16 cellular contexts compared by ENCODE assay signal in the genomic region with DNA sequence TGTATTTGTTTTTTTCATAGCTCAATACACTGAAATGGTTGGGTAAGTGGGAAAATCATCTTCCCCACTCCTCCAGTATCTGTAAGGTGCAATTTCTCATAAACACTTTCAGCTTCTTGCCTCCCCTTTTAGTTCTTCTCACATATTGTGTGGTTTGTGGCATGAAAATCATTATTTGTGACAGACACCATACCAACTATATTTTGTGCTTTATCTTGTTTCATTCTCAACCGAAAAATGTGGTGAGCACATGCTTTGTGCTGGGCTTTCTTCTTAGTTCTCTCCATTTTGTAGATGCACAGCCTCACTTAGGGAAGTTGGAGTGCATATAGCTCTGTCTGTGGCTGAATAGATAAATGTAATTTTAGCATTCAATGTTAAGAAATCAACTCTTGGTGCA. TPM values are rescaled to one million over a fixed set of nuclear protein-coding genes. Genes with fewer than 3 reads are reported as not detected.
A peak's percentile ranks its signal among the peaks of the same experiment; 100 is the strongest.
DNase-seq lines count a peak whose midpoint lies in the region; ATAC-seq and TF ChIP-seq lines count a peak whose summit lies in the region.
"Had no signal": no experiment of that assay in that cellular context is flagged by ENCODE, and none has a peak within 500 bp of the region (broad histone marks: within the 10 kb centered on the region; RNA-seq: fewer than 3 reads in every experiment).

No MANE protein-coding gene starts in this region.

- H3K9me3 ChIP-seq in psoas muscle: no peaks in the 10 kb centered on the region

- intact Hi-C loops in activated CD8-positive, alpha-beta T cell treated with anti-CD3 and anti-CD28 coated beads for 36 hours (cut with micrococcal nuclease): no loop called here
- intact Hi-C loops in psoas muscle (cut with DNase I): no loop called here

- H3K4me1 Mint-ChIP-seq in activated CD8-positive, alpha-beta T cell treated with anti-CD3 and anti-CD28 coated beads for 36 hours (ENCODE audit: low read depth): peaks cover 49% of the 10 kb centered on the region
- peaks cover 46% of the 10 kb centered on the region for H3K4me1 Mint-ChIP-seq in activated CD8-positive, alpha-beta T cell treated with anti-CD3 and anti-CD28 coated beads, Interleukin-2, amount 10 ng/mL, durations not matched to agents 7 days and 5 days (ENCODE audit: low read depth)
- H3K4me1 Mint-ChIP-seq in T-cell: peaks cover 40 to 46% (median 41%) of the 10 kb centered on the region in 3 donors
- peaks cover 28 to 37% of the 10 kb centered on the region in 2 donors for H3K4me1 Mint-ChIP-seq in effector memory CD8-positive, alpha-beta T cell (ENCODE audit: low read depth in 2 of 2)

- peaks cover 34% of the 10 kb centered on the region for H3K4me1 ChIP-seq in psoas muscle

- TF ChIP-seq CTCF in activated CD8-positive, alpha-beta T cell treated with anti-CD3 and anti-CD28 coated beads for 36 hours (IDR thresholded peaks at IDR 0.05): no peak
- no peak for TF ChIP-seq CTCF in psoas muscle (IDR thresholded peaks at IDR 0.05)

- ATAC-seq in activated CD8-positive, alpha-beta T cell treated with anti-CD3 and anti-CD28 coated beads for 36 hours: no peak
- no peak for ATAC-seq in activated CD8-positive, alpha-beta T cell treated with anti-CD3 and anti-CD28 coated beads, Interleukin-2, amount 10 ng/mL, durations not matched to agents 7 days and 5 days
- ATAC-seq in T-cell (replicated peaks in 1 of 4) (no peak), psoas muscle (no peak), HG03521 (IDR thresholded peaks at IDR 0.05; ENCODE audit: unreplicated experiment) (no peak)
- no peak for ATAC-seq in effector memory CD8-positive, alpha-beta T cell (replicated peaks)
- ATAC-seq: GM12878, HCT116 had no signal

- POLR2A ChIA-PET in activated CD8-positive, alpha-beta T cell treated with anti-CD3 and anti-CD28 coated beads for 36 hours (lab: Charles Lee): interaction anchor here (0.8 to 1.8 kb wide), 4 partner anchors 18 to 54 kb away, joined by 3 to 13 read pairs (median 6); no protein-coding TSS in a partner anchor
- POLR2A ChIA-PET in activated CD8-positive, alpha-beta T cell treated with anti-CD3 and anti-CD28 coated beads, Interleukin-2, amount 10 ng/mL, durations not matched to agents 7 days and 5 days (lab: Charles Lee): interaction anchor here (1.1 to 2.9 kb wide), 5 partner anchors 18 to 75 kb away, joined by 3 to 11 read pairs (median 6); partner anchors contain the start of gene ZNF131
- POLR2A ChIA-PET in T-cell (lab: Charles Lee): interaction anchor here in 1 of 2 donors (0.6 to 1.7 kb wide), 2 partner anchors 18 to 55 kb away, joined by 4 to 6 read pairs; no protein-coding TSS in a partner anchor

- no peaks in the 10 kb centered on the region for H3K9me3 Mint-ChIP-seq in activated CD8-positive, alpha-beta T cell treated with anti-CD3 and anti-CD28 coated beads for 36 hours
- no peaks in the 10 kb centered on the region for H3K9me3 Mint-ChIP-seq in activated CD8-positive, alpha-beta T cell treated with anti-CD3 and anti-CD28 coated beads, Interleukin-2, amount 10 ng/mL, durations not matched to agents 7 days and 5 days (ENCODE audit: insufficient read depth)
- H3K9me3 Mint-ChIP-seq in T-cell: peaks cover 0 to 5% (median 0%) of the 10 kb centered on the region in 3 donors
- no peaks in the 10 kb centered on the region for H3K9me3 Mint-ChIP-seq in effector memory CD8-positive, alpha-beta T cell

- H3K27me3 ChIP-seq in psoas muscle (ENCODE audit: insufficient read depth in 3 of 3, low read length in 2 of 3): no peaks in the 10 kb centered on the region

- H3K27ac Mint-ChIP-seq in activated CD8-positive, alpha-beta T cell treated with anti-CD3 and anti-CD28 coated beads for 36 hours: peak overlapping the region; percentile 47
- no peak overlapping the region for H3K27ac Mint-ChIP-seq in activated CD8-positive, alpha-beta T cell treated with anti-CD3 and anti-CD28 coated beads, Interleukin-2, amount 10 ng/mL, durations not matched to agents 7 days and 5 days
- peak overlapping the region; percentile 21 to 68 for H3K27ac Mint-ChIP-seq in T-cell
- peak overlapping the region; percentile 26 for H3K27ac Mint-ChIP-seq in effector memory CD8-positive, alpha-beta T cell

- CTCF ChIA-PET in activated CD8-positive, alpha-beta T cell treated with anti-CD3 and anti-CD28 coated beads for 36 hours (lab: Charles Lee): interaction anchor here (1.0 to 2.4 kb wide), 7 partner anchors 18 to 138 kb away, joined by 3 to 7 read pairs (median 4); no protein-coding TSS in a partner anchor
- CTCF ChIA-PET in activated CD8-positive, alpha-beta T cell treated with anti-CD3 and anti-CD28 coated beads, Interleukin-2, amount 10 ng/mL, durations not matched to agents 7 days and 5 days (lab: Charles Lee): interaction anchor here (1.0 to 1.9 kb wide), 5 partner anchors 18 to 97 kb away, joined by 3 to 10 read pairs (median 4); no protein-coding TSS in a partner anchor
- CTCF ChIA-PET in T-cell (lab: Charles Lee): interaction anchor here in 1 of 2 donors (0.6 to 0.9 kb wide), 3 partner anchors 19 to 138 kb away, joined by 3 to 5 read pairs (median 4); no protein-coding TSS in a partner anchor

- H3K4me3 Mint-ChIP-seq in activated CD8-positive, alpha-beta T cell treated with anti-CD3 and anti-CD28 coated beads for 36 hours: no peak overlapping the region
- H3K4me3 Mint-ChIP-seq in activated CD8-positive, alpha-beta T cell treated with anti-CD3 and anti-CD28 coated beads, Interleukin-2, amount 10 ng/mL, durations not matched to agents 7 days and 5 days: no peak overlapping the region
- H3K4me3 Mint-ChIP-seq in T-cell: no peak overlapping the region
- H3K4me3 Mint-ChIP-seq in effector memory CD8-positive, alpha-beta T cell: no peak overlapping the region

- no peaks in the 10 kb centered on the region for H3K36me3 ChIP-seq in psoas muscle (ENCODE audit: insufficient read depth in 1 of 2, low read depth in 1 of 2)

- peak overlapping the region; percentile 78 for H3K27ac ChIP-seq in psoas muscle
- H3K27ac ChIP-seq: PC-9 had no signal

- no peak for DNase-seq in activated CD8-positive, alpha-beta T cell treated with anti-CD3 and anti-CD28 coated beads for 36 hours
- no peak for DNase-seq in activated CD8-positive, alpha-beta T cell treated with anti-CD3 and anti-CD28 coated beads, Interleukin-2, amount 10 ng/mL, durations not matched to agents 7 days and 5 days
- DNase-seq in T-cell (no peak), psoas muscle (no peak), DMS79 treated with DMSO at 0.1 percent for 48 hours (lab: John Stamatoyannopoulos, UW) (no peak), AG08396 (ENCODE audit: low spot score) (no peak)
- DNase-seq in effector memory CD8-positive, alpha-beta T cell: no peak
- DNase-seq: C1 segment of cervical spinal cord, COR-L47, NCI-H1092 treated with DMSO at 0.1 percent for 48 hours, NCI-H187, NCI-H446, PC-9 had no signal

- 85 to 93% (median 88%) methylated on average over 1 of the region's 1 CpG for WGBS in psoas muscle, 3 donors

- no peaks in the 10 kb centered on the region for H3K27me3 Mint-ChIP-seq in activated CD8-positive, alpha-beta T cell treated with anti-CD3 and anti-CD28 coated beads for 36 hours
- H3K27me3 Mint-ChIP-seq in activated CD8-positive, alpha-beta T cell treated with anti-CD3 and anti-CD28 coated beads, Interleukin-2, amount 10 ng/mL, durations not matched to agents 7 days and 5 days (ENCODE audit: low read depth): no peaks in the 10 kb centered on the region
- no peaks in the 10 kb centered on the region for H3K27me3 Mint-ChIP-seq in T-cell
- no peaks in the 10 kb centered on the region for H3K27me3 Mint-ChIP-seq in effector memory CD8-positive, alpha-beta T cell

- H3K36me3 Mint-ChIP-seq in activated CD8-positive, alpha-beta T cell treated with anti-CD3 and anti-CD28 coated beads for 36 hours (ENCODE audit: low read depth): peaks cover 13% of the 10 kb centered on the region
- H3K36me3 Mint-ChIP-seq in activated CD8-positive, alpha-beta T cell treated with anti-CD3 and anti-CD28 coated beads, Interleukin-2, amount 10 ng/mL, durations not matched to agents 7 days and 5 days (ENCODE audit: low read depth): peaks cover 32% of the 10 kb centered on the region
- H3K36me3 Mint-ChIP-seq in T-cell: peaks cover 15% of the 10 kb centered on the region
- H3K36me3 Mint-ChIP-seq in effector memory CD8-positive, alpha-beta T cell (ENCODE audit: insufficient read depth): peaks cover 34% of the 10 kb centered on the region

- no peak overlapping the region for H3K4me3 ChIP-seq in psoas muscle
- H3K4me3 ChIP-seq: GM12878, PC-9 had no signal

RNA-seq across cellular contexts. Expression of gene ANXA2R, which starts 6.4 kb away (rescaled TPM):
- total RNA-seq in activated CD8-positive, alpha-beta T cell treated with anti-CD3 and anti-CD28 coated beads for 36 hours: 10 to 100 TPM in 1 of 2 experiments, 1 to 10 TPM in 1; 8.0 to 10.4 TPM
- total RNA-seq in activated CD8-positive, alpha-beta T cell treated with anti-CD3 and anti-CD28 coated beads, Interleukin-2, amount 10 ng/mL, durations not matched to agents 7 days and 5 days: 10 to 100 TPM; 28.0 to 29.3 TPM
- total RNA-seq in T-cell: 10 to 100 TPM; 47.8 to 64.1 (median 53.1) TPM
- 1 to 10 TPM in 1 of 4 donors, under 1 TPM in 3; 0.46 to 1.6 (median 0.78) TPM for total RNA-seq in psoas muscle
- 1 to 10 TPM in 2 of 3 donors, under 1 TPM in 1; 0.66 to 2.7 (median 1.8) TPM for polyA plus RNA-seq in psoas muscle
